29 cellular contexts compared by ENCODE assay signal in the genomic region with DNA sequence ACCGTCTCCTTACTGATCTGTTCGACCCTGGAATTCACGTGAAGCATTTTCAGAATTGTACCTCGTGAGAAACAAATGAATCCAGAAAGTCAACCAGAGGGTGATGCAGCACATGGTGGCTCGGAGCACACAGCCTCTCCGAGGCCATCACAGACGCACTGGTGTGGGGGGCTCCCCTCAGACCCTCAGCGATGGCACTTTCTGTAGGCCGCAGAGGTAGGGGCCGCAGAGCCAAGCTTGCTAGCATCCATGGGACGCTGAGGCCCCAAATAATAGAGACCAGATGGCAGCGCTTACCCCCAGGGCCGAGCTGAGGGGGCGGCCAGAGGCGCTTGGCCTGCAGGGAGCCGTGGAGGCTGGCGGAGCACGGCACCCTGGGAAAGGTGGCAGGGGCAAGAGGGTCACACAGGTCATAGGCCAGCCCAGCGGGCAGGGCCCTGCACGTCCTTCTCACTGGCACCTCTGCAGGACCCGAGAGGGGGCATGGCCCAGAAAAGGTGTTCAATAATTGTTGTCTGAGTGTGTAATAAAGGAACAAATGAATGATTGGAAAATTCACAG. TPM values are rescaled to one million over a fixed set of nuclear protein-coding genes. Genes with fewer than 3 reads are reported as not detected.
DNase-seq lines count a peak whose midpoint lies in the region; ATAC-seq, FAIRE-seq and TF ChIP-seq lines count a peak whose summit lies in the region.
"Had no signal": no experiment of that assay in that cellular context is flagged by ENCODE, and none has a peak within 500 bp of the region (broad histone marks: within the 10 kb centered on the region; RNA-seq: fewer than 3 reads in every experiment).

No MANE protein-coding gene starts in this region.

- H3K4me1 ChIP-seq in lower lobe of right lung (peaks cover 30% of the 10 kb centered on the region), spleen (peaks cover 5 to 24% (median 13%) of the 10 kb centered on the region in 6 donors)
- H3K4me1 ChIP-seq: foreskin keratinocyte, HAP-1 had no signal

- ATAC-seq in lower lobe of right lung = no peak
- ATAC-seq: foreskin keratinocyte, left cardiac atrium, Panc1 had no signal

- peak; percentile 46 for DNase-seq in activated effector memory CD4-positive, alpha-beta T cell treated with anti-CD3 and anti-CD28 coated beads, Interleukin-2, amount 50 U/mL, for 16 hours
- DNase-seq in activated effector memory CD4-positive, alpha-beta T cell treated with Interleukin-2 at 50 U/mL for 16 hours = no peak
- DNase-seq in WERI-Rb-1 (peak; percentile 2), lower lobe of right lung (peak; percentile 14), spleen (peak; percentile 56), HTR-8/SVneo (ENCODE audit: insufficient read length, low spot score) (no peak)
- no peak for DNase-seq in activated T-helper 1 cell treated with anti-CD3 and anti-CD28 coated beads, Interleukin-12 subunit alpha, Interleukin-12 subunit beta, Interleukin-2, Interleukin-4 antibody, amounts not matched to agents 30 ng/mL and 10 ng/mL and 1 ng/mL, durations not matched to agents 14 hours and 24 hours and 36 hours (ENCODE audit: low spot score)
- DNase-seq: activated CD4-positive, alpha-beta T cell treated with anti-CD3 and anti-CD28 coated beads, Interleukin-2, amount 50 U/mL, for 48 hours; anterior cingulate cortex; cortex of kidney; foreskin keratinocyte; left cardiac atrium; mesendoderm; NCI-H1092; NCI-H187 treated with DMSO at 0.1 percent for 48 hours; NCI-H526 treated with DMSO at 0.1 percent for 48 hours; SIG-M5; SW 1271; T-helper 9 cell had no signal

- H3K36me3 ChIP-seq in WERI-Rb-1 (no peaks in the 10 kb centered on the region), lower lobe of right lung (no peaks in the 10 kb centered on the region), spleen (no peaks in the 10 kb centered on the region)
- H3K36me3 ChIP-seq: BLaER1, cardiac muscle cell, esophagus muscularis mucosa, HAP-1, stomach, tibial artery had no signal

- intact Hi-C loops in lower lobe of right lung (cut with DNase I) = no loop called here
- intact Hi-C loops in spleen (cut with DNase I; ENCODE audit: low total_unique reads) = no loop called here
- intact Hi-C loops in activated T-helper 1 cell treated with anti-CD3 and anti-CD28 coated beads, Interleukin-12 subunit alpha, Interleukin-12 subunit beta, Interleukin-2, Interleukin-4 antibody, amounts not matched to agents 30 ng/mL and 10 ng/mL and 1 ng/mL, durations not matched to agents 14 hours and 24 hours and 36 hours (cut with micrococcal nuclease) = no loop called here

- H3K9me3 Mint-ChIP-seq in activated T-helper 1 cell treated with anti-CD3 and anti-CD28 coated beads, Interleukin-12 subunit alpha, Interleukin-12 subunit beta, Interleukin-2, Interleukin-4 antibody, amounts not matched to agents 30 ng/mL and 10 ng/mL and 1 ng/mL, durations not matched to agents 14 hours and 24 hours and 36 hours = peaks cover 15% of the 10 kb centered on the region
- H3K9me3 Mint-ChIP-seq: activated naive CD4-positive, alpha-beta T cell treated with anti-CD3 and anti-CD28 coated beads, Interleukin-2, amount 50 U/mL, for 24 hours had no signal

- H3K36me3 Mint-ChIP-seq in activated T-helper 1 cell treated with anti-CD3 and anti-CD28 coated beads, Interleukin-12 subunit alpha, Interleukin-12 subunit beta, Interleukin-2, Interleukin-4 antibody, amounts not matched to agents 30 ng/mL and 10 ng/mL and 1 ng/mL, durations not matched to agents 14 hours and 24 hours and 36 hours (ENCODE audit: low read depth) = no peaks in the 10 kb centered on the region
- H3K36me3 Mint-ChIP-seq: activated naive CD4-positive, alpha-beta T cell treated with anti-CD3 and anti-CD28 coated beads, Interleukin-2, amount 50 U/mL, for 24 hours had no signal

- no peak overlapping the region for H3K27ac ChIP-seq in WERI-Rb-1
- H3K27ac ChIP-seq in lower lobe of right lung = no peak overlapping the region
- no peak overlapping the region for H3K27ac ChIP-seq in spleen
- H3K27ac ChIP-seq: BLaER1, cardiac muscle cell, esophagus muscularis mucosa, foreskin keratinocyte, stomach, tibial artery had no signal

- H3K27me3 ChIP-seq in WERI-Rb-1 (ENCODE audit: insufficient read depth, low read depth, severe bottlenecking) = no peaks in the 10 kb centered on the region
- H3K27me3 ChIP-seq in lower lobe of right lung (ENCODE audit: low read depth) = peaks cover 27% of the 10 kb centered on the region
- peaks cover 0 to 26% (median 0%) of the 10 kb centered on the region in 7 donors for H3K27me3 ChIP-seq in spleen (replicated peaks in 1 of 7)
- H3K27me3 ChIP-seq: cardiac muscle cell, esophagus muscularis mucosa, tibial artery had no signal

- no peak for TF ChIP-seq CTCF in WERI-Rb-1 (IDR thresholded peaks at IDR 0.05; ENCODE audit: low read depth, low read length)
- no peak for TF ChIP-seq CTCF in lower lobe of right lung (IDR thresholded peaks at IDR 0.05)
- no peak for TF ChIP-seq CTCF in spleen (IDR thresholded peaks at IDR 0.05 in 8 of 11, conservative IDR thresholded peaks at IDR 0.05 in 3 of 11)

- TF ChIP-seq POLR2A in spleen (IDR thresholded peaks at IDR 0.05) = no peak

- 90 to 97% (median 91%) methylated on average over 17 to 21 of the region's 21 CpGs for WGBS in spleen, 5 donors

- H3K27ac Mint-ChIP-seq in activated T-helper 1 cell treated with anti-CD3 and anti-CD28 coated beads, Interleukin-12 subunit alpha, Interleukin-12 subunit beta, Interleukin-2, Interleukin-4 antibody, amounts not matched to agents 30 ng/mL and 10 ng/mL and 1 ng/mL, durations not matched to agents 14 hours and 24 hours and 36 hours = no peak overlapping the region
- H3K27ac Mint-ChIP-seq: activated naive CD4-positive, alpha-beta T cell treated with anti-CD3 and anti-CD28 coated beads, Interleukin-2, amount 50 U/mL, for 24 hours had no signal

- H3K4me3 ChIP-seq in WERI-Rb-1 (ENCODE audit: low read depth, low read length) (no peak overlapping the region), lower lobe of right lung (no peak overlapping the region), spleen (no peak overlapping the region)
- H3K4me3 ChIP-seq: BLaER1, cardiac muscle cell, esophagus muscularis mucosa, HAP-1, smooth muscle cell, stomach, tibial artery had no signal

- no peak overlapping the region for H3K4me3 Mint-ChIP-seq in activated T-helper 1 cell treated with anti-CD3 and anti-CD28 coated beads, Interleukin-12 subunit alpha, Interleukin-12 subunit beta, Interleukin-2, Interleukin-4 antibody, amounts not matched to agents 30 ng/mL and 10 ng/mL and 1 ng/mL, durations not matched to agents 14 hours and 24 hours and 36 hours
- H3K4me3 Mint-ChIP-seq: activated naive CD4-positive, alpha-beta T cell treated with anti-CD3 and anti-CD28 coated beads, Interleukin-2, amount 50 U/mL, for 24 hours had no signal

- H3K27me3 Mint-ChIP-seq in activated T-helper 1 cell treated with anti-CD3 and anti-CD28 coated beads, Interleukin-12 subunit alpha, Interleukin-12 subunit beta, Interleukin-2, Interleukin-4 antibody, amounts not matched to agents 30 ng/mL and 10 ng/mL and 1 ng/mL, durations not matched to agents 14 hours and 24 hours and 36 hours (ENCODE audit: insufficient read depth) = peaks cover 5% of the 10 kb centered on the region

- FAIRE-seq in HTR-8/SVneo (lab: Jason Lieb, UNC) = no peak
- FAIRE-seq: GM18507 had no signal

- H3K4me1 Mint-ChIP-seq in activated T-helper 1 cell treated with anti-CD3 and anti-CD28 coated beads, Interleukin-12 subunit alpha, Interleukin-12 subunit beta, Interleukin-2, Interleukin-4 antibody, amounts not matched to agents 30 ng/mL and 10 ng/mL and 1 ng/mL, durations not matched to agents 14 hours and 24 hours and 36 hours (ENCODE audit: low read depth) = peaks cover 7% of the 10 kb centered on the region

- no peaks in the 10 kb centered on the region for H3K9me3 ChIP-seq in WERI-Rb-1 (ENCODE audit: severe bottlenecking)
- no peaks in the 10 kb centered on the region for H3K9me3 ChIP-seq in lower lobe of right lung
- H3K9me3 ChIP-seq in spleen = no peaks in the 10 kb centered on the region
- H3K9me3 ChIP-seq: BLaER1, esophagus muscularis mucosa, HAP-1, stomach, tibial artery had no signal

RNA-seq across cellular contexts. Expression of gene COL6A2, which starts 28.1 kb away (rescaled TPM):
- total RNA-seq in lower lobe of right lung (227 TPM), spleen (100 to 1,000 TPM; 105 to 259 (median 198) TPM)
- 100 to 1,000 TPM; 101 to 244 (median 110) TPM for polyA plus RNA-seq in spleen
- 1.4 and 2.1 TPM in 2 replicates for total RNA-seq in activated T-helper 1 cell treated with anti-CD3 and anti-CD28 coated beads, Interleukin-12 subunit alpha, Interleukin-12 subunit beta, Interleukin-2, Interleukin-4 antibody, amounts not matched to agents 30 ng/mL and 10 ng/mL and 1 ng/mL, durations not matched to agents 14 hours and 24 hours and 36 hours

Comparison
In these comparisons a context has a peak if more than half of its experiments do, and no peak if none do; other contexts are left out.
1. DNase-seq: peak in activated effector memory CD4-positive, alpha-beta T cell treated with anti-CD3 and anti-CD28 coated beads, Interleukin-2, amount 50 U/mL, for 16 hours (single experiment), WERI-Rb-1 (single experiment), lower lobe of right lung (single experiment) and spleen (single experiment); none in activated effector memory CD4-positive, alpha-beta T cell treated with Interleukin-2 at 50 U/mL for 16 hours (single experiment), HTR-8/SVneo (single experiment) and activated T-helper 1 cell treated with anti-CD3 and anti-CD28 coated beads, Interleukin-12 subunit alpha, Interleukin-12 subunit beta, Interleukin-2, Interleukin-4 antibody, amounts not matched to agents 30 ng/mL and 10 ng/mL and 1 ng/mL, durations not matched to agents 14 hours and 24 hours and 36 hours (single experiment).
2. RNA of gene COL6A2, which starts 28.1 kb away (total RNA-seq): 227 TPM in lower lobe of right lung (single experiment) and 105 to 259 TPM in spleen; 1.4 to 2.1 TPM in activated T-helper 1 cell treated with anti-CD3 and anti-CD28 coated beads, Interleukin-12 subunit alpha, Interleukin-12 subunit beta, Interleukin-2, Interleukin-4 antibody, amounts not matched to agents 30 ng/mL and 10 ng/mL and 1 ng/mL, durations not matched to agents 14 hours and 24 hours and 36 hours; every median in the first group is over 10 times any median in the second.